14 cellular contexts compared by ENCODE assay signal in genomic region chr2:176158306-176158643, GRCh38. TPM values are rescaled to one million over a fixed set of nuclear protein-coding genes. Genes with fewer than 3 reads are reported as not detected.
A peak's percentile ranks its signal among the peaks of the same experiment; 100 is the strongest.
DNase-seq lines count a peak whose midpoint lies in the region; ATAC-seq and TF ChIP-seq lines count a peak whose summit lies in the region.
"Had no signal": no experiment of that assay in that cellular context is flagged by ENCODE, and none has a peak within 500 bp of the region (broad histone marks: within the 10 kb centered on the region; RNA-seq: fewer than 3 reads in every experiment).

No MANE protein-coding gene starts in this region.

- ATAC-seq in GM21381 (IDR thresholded peaks at IDR 0.05; ENCODE audit: unreplicated experiment) (no peak), GM18861 (IDR thresholded peaks at IDR 0.05; ENCODE audit: unreplicated experiment) (no peak)

- TF ChIP-seq CTCF in astrocyte of the spinal cord (IDR thresholded peaks at IDR 0.05; ENCODE audit: low read depth, low read length): no peak

- H3K27me3 ChIP-seq in H7 (ENCODE audit: control insufficient read depth, insufficient read depth, low read length): peaks cover 100% of the 10 kb centered on the region
- H3K27me3 ChIP-seq in neuron (ENCODE audit: insufficient read depth, low read length): peaks cover 95% of the 10 kb centered on the region
- H3K27me3 ChIP-seq in SJCRH30: no peaks in the 10 kb centered on the region

- no peaks in the 10 kb centered on the region for H3K36me3 ChIP-seq in H7 (replicated peaks; ENCODE audit: control insufficient read depth, insufficient read depth, low read length)
- H3K36me3 ChIP-seq in neuron (ENCODE audit: insufficient read depth, low read length): no peaks in the 10 kb centered on the region
- no peaks in the 10 kb centered on the region for H3K36me3 ChIP-seq in SJCRH30

- DNase-seq in NCI-H146 (lab: John Stamatoyannopoulos, UW) (peak; percentile 55), NCI-H146 treated with DMSO at 0.1 percent for 48 hours (lab: John Stamatoyannopoulos, UW; ENCODE audit: unreplicated experiment) (no peak), H7 (peak; percentile 75), astrocyte of the spinal cord (ENCODE audit: low read depth, low spot score) (no peak), SJCRH30 (no peak)
- DNase-seq: activated effector memory CD4-positive, alpha-beta T cell treated with anti-CD3 and anti-CD28 coated beads, Interleukin-2, amount 50 U/mL, for 16 hours; foreskin fibroblast; stimulated activated CD4-positive, alpha-beta T cell treated with anti-CD3 and anti-CD28 coated beads, Interleukin-4, amount 100 ng/mL, for 4 hours had no signal

- peak overlapping the region; percentile 80 for H2AFZ ChIP-seq in neuron (ENCODE audit: low read depth, low read length)

- H3K9me3 ChIP-seq in neuron (ENCODE audit: low read length) (peaks cover 5% of the 10 kb centered on the region), SJCRH30 (replicated peaks) (no peaks in the 10 kb centered on the region)

- H3K4me1 ChIP-seq in neuron (ENCODE audit: insufficient read depth, low read length) (peaks cover 18% of the 10 kb centered on the region), SJCRH30 (no peaks in the 10 kb centered on the region)

- in situ Hi-C loops in astrocyte of the spinal cord (cut with HindIII; ENCODE audit: low sequenced_read_pairs): no loop called here

- no peak overlapping the region for H3K4me3 ChIP-seq in H7 (ENCODE audit: insufficient read depth, low read depth, low read length)
- peak overlapping the region; percentile 32 for H3K4me3 ChIP-seq in astrocyte of the spinal cord (ENCODE audit: low read depth, low read length)
- H3K4me3 ChIP-seq in neuron (ENCODE audit: low read length): peak overlapping the region; percentile 42
- H3K4me3 ChIP-seq in SJCRH30: no peak overlapping the region

- H3K27ac ChIP-seq in SJCRH30: no peak overlapping the region

RNA-seq across cellular contexts. Expression of gene HOXD3, which starts 1.2 kb away (rescaled TPM):
- total RNA-seq in H7 (2014; rRNA removed; shearing (Covaris generic)): not detected in 2 replicates
- total RNA-seq in SJCRH30 (2014; rRNA removed; shearing (Covaris generic)): not detected in 2 replicates
- total RNA-seq: liver, NCI-H460 had no signal

RNA-seq across cellular contexts. Expression of gene HOXD4, which starts 6.9 kb away (rescaled TPM):
- not detected in 2 replicates for total RNA-seq in H7 (2014; rRNA removed; shearing (Covaris generic))
- total RNA-seq in SJCRH30 (2014; rRNA removed; shearing (Covaris generic)): not detected in 2 replicates
- total RNA-seq: liver, NCI-H460 had no signal

RNA-seq across cellular contexts. Expression of gene HOXD8, which starts 28.8 kb away (rescaled TPM):
- not detected in 2 replicates for total RNA-seq in H7 (2014; rRNA removed; shearing (Covaris generic))
- 8.6 and 9.9 TPM in 2 replicates for total RNA-seq in SJCRH30 (2014; rRNA removed; shearing (Covaris generic))

RNA-seq across cellular contexts. Expression of gene HOXD1, which starts 30.2 kb away (rescaled TPM):
- not detected in 2 replicates for total RNA-seq in H7 (2014; rRNA removed; shearing (Covaris generic))
- total RNA-seq in SJCRH30 (2014; rRNA removed; shearing (Covaris generic)): 0.06 TPM in 1 of 2 replicates, not detected in the other
- total RNA-seq: A172, liver, NCI-H460 had no signal

RNA-seq across cellular contexts. Expression of gene HOXD9, which starts 35.8 kb away (rescaled TPM):
- 0.10 TPM in 1 of 2 replicates, not detected in the other for total RNA-seq in H7 (2014; rRNA removed; shearing (Covaris generic))
- 3.9 and 4.4 TPM in 2 replicates for total RNA-seq in SJCRH30 (2014; rRNA removed; shearing (Covaris generic))
- total RNA-seq: liver, NCI-H460 had no signal

Comparison
In these comparisons a context has a peak if more than half of its experiments do, and no peak if none do; other contexts are left out.
1. DNase-seq: peak in NCI-H146 (single experiment) and H7 (single experiment); none in NCI-H146 treated with DMSO at 0.1 percent for 48 hours (single experiment), astrocyte of the spinal cord (single experiment) and SJCRH30 (0 of 2).
2. H3K4me3 ChIP-seq: peak in astrocyte of the spinal cord (single experiment) and neuron (single experiment); none in H7 (single experiment) and SJCRH30 (single experiment).